In genomic region chr12:96912943-96913342, GRCh38 we compare ENCODE assay signal across 2 cellular contexts.
TF ChIP-seq lines count a peak whose summit lies in the region.

No MANE protein-coding gene starts in this region.

TF ChIP-seq in A549, 52 proteins besides CTCF, POLR2A, EP300 and RAD21:
- TF ChIP-seq, protein P1, sequence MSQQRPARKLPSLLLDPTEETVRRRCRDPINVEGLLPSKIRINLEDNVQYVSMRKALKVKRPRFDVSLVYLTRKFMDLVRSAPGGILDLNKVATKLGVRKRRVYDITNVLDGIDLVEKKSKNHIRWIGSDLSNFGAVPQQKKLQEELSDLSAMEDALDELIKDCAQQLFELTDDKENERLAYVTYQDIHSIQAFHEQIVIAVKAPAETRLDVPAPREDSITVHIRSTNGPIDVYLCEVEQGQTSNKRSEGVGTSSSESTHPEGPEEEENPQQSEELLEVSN (IDR thresholded peaks at IDR 0.05; ENCODE audit: borderline replicate concordance, low read depth), result no peak
- peak; percentile 20 for TF ChIP-seq MAFK (IDR thresholded peaks at IDR 0.05; ENCODE audit: partially characterized antibody)

TF ChIP-seq in GM12878, 131 proteins besides CTCF, POLR2A, EP300 and RAD21 (continued from another document):
- TF ChIP-seq TCF7 (IDR thresholded peaks at IDR 0.05; ENCODE audit: borderline replicate concordance), result no peak
- no peak for TF ChIP-seq SUPT20H (IDR thresholded peaks at IDR 0.05; ENCODE audit: borderline replicate concordance, control insufficient read depth, low read depth, low read length)
- no peak for TF ChIP-seq ASH2L (IDR thresholded peaks at IDR 0.05; ENCODE audit: borderline replicate concordance, low read depth)
- no peak for TF ChIP-seq NFIC (IDR thresholded peaks at IDR 0.05; ENCODE audit: low read depth, low read length)
- no peak for TF ChIP-seq SMC3 (IDR thresholded peaks at IDR 0.05; ENCODE audit: borderline replicate concordance, low read length)
- no peak for TF ChIP-seq MTA3 (IDR thresholded peaks at IDR 0.05; ENCODE audit: borderline replicate concordance, low read length)
- no peak for TF ChIP-seq RB1 (IDR thresholded peaks at IDR 0.05; ENCODE audit: borderline replicate concordance)
- no peak for TF ChIP-seq WRNIP1 (IDR thresholded peaks at IDR 0.05; ENCODE audit: borderline replicate concordance, low read depth, low read length)
- TF ChIP-seq NFYA (IDR thresholded peaks at IDR 0.05; ENCODE audit: borderline replicate concordance, low read depth, low read length), result no peak
- TF ChIP-seq PRDM15 (CRISPR knock-in tag; IDR thresholded peaks at IDR 0.05), result no peak
- no peak for TF ChIP-seq DPF2 (IDR thresholded peaks at IDR 0.05)
- TF ChIP-seq CREB1 (IDR thresholded peaks at IDR 0.05; ENCODE audit: low read depth), result no peak
- TF ChIP-seq, protein P2, sequence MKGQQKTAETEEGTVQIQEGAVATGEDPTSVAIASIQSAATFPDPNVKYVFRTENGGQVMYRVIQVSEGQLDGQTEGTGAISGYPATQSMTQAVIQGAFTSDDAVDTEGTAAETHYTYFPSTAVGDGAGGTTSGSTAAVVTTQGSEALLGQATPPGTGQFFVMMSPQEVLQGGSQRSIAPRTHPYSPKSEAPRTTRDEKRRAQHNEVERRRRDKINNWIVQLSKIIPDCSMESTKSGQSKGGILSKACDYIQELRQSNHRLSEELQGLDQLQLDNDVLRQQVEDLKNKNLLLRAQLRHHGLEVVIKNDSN (IDR thresholded peaks at IDR 0.05; ENCODE audit: borderline replicate concordance, extremely low read length, insufficient read depth, low read depth, low read length), result no peak
